ENCODE assay signal across 13 cellular contexts in the genomic region with DNA sequence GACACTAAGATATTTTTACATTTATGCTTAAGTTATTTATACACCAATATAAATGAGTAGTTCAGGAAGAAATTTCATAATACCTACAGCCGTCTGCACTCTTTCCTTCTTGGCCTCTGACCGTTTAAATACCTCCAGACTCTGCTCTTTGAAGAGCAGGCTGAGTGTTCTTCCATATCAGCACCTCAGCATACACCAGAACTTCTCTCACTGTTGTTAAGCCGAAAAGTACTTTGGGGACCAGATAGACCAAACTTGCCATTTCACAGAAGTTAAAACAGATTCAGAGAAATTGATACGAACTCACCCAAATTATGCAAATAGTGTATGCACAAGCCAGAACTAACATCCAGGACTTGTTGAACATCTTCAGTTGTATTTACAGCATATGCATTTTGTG.
"Had no signal": no experiment of that assay in that cellular context is flagged by ENCODE, and none has a peak within 500 bp of the region (broad histone marks: within the 10 kb centered on the region; RNA-seq: fewer than 3 reads in every experiment).

No MANE protein-coding gene starts in this region.

- H3K27ac Mint-ChIP-seq: activated CD8-positive, alpha-beta memory T cell treated with anti-CD3 and anti-CD28 coated beads, Interleukin-2, amount 10 ng/mL, durations not matched to agents 7 days and 5 days; activated naive CD8-positive, alpha-beta T cell; activated T-cell treated with anti-CD3 and anti-CD28 coated beads, Interleukin-2, amount 50 U/mL, for 24 hours; stimulated activated naive CD8-positive, alpha-beta T cell treated with anti-CD3 and anti-CD28 coated beads, Interleukin-15, Interleukin-2, amounts not matched to agents 100 ng/mL and 50 ng/mL, for 24 hours had no signal

- H3K27me3 Mint-ChIP-seq: stimulated activated naive CD8-positive, alpha-beta T cell treated with anti-CD3 and anti-CD28 coated beads, Interleukin-15, Interleukin-2, amounts not matched to agents 100 ng/mL and 50 ng/mL, for 24 hours had no signal

- ATAC-seq: activated CD8-positive, alpha-beta memory T cell treated with anti-CD3 and anti-CD28 coated beads, Interleukin-2, amount 10 ng/mL, durations not matched to agents 7 days and 5 days; heart left ventricle; left colon had no signal

- H3K9me3 Mint-ChIP-seq: activated T-cell treated with anti-CD3 and anti-CD28 coated beads, Interleukin-2, amount 50 U/mL, for 24 hours; naive B cell; stimulated activated naive CD8-positive, alpha-beta T cell treated with anti-CD3 and anti-CD28 coated beads, Interleukin-15, Interleukin-2, amounts not matched to agents 100 ng/mL and 50 ng/mL, for 24 hours had no signal

- H3K4me3 Mint-ChIP-seq: activated CD8-positive, alpha-beta memory T cell treated with anti-CD3 and anti-CD28 coated beads, Interleukin-2, amount 10 ng/mL, durations not matched to agents 7 days and 5 days; activated naive CD8-positive, alpha-beta T cell; activated T-cell treated with anti-CD3 and anti-CD28 coated beads, Interleukin-2, amount 50 U/mL, for 24 hours; stimulated activated naive CD8-positive, alpha-beta T cell treated with anti-CD3 and anti-CD28 coated beads, Interleukin-15, Interleukin-2, amounts not matched to agents 100 ng/mL and 50 ng/mL, for 24 hours had no signal

- H3K36me3 Mint-ChIP-seq: activated naive CD8-positive, alpha-beta T cell; naive B cell had no signal

- DNase-seq: activated CD4-positive, alpha-beta T cell treated with anti-CD3 and anti-CD28 coated beads for 1 hour; activated CD4-positive, alpha-beta T cell treated with anti-CD3 and anti-CD28 coated beads, Interleukin-2, amount 50 U/mL, for 48 hours; activated CD8-positive, alpha-beta memory T cell treated with anti-CD3 and anti-CD28 coated beads, Interleukin-2, amount 10 ng/mL, durations not matched to agents 7 days and 5 days; activated effector memory CD4-positive, alpha-beta T cell treated with anti-CD3 and anti-CD28 coated beads, Interleukin-2, amount 50 U/mL, for 16 hours; activated T-cell treated with anti-CD3 and anti-CD28 coated beads, Interleukin-2, amount 50 U/mL, for 24 hours; heart left ventricle; left colon; naive B cell; stimulated activated CD4-positive, alpha-beta T cell treated with anti-CD3 and anti-CD28 coated beads, Interleukin-4, amount 100 ng/mL, for 1 hour; stimulated activated CD8-positive, alpha-beta memory T cell treated with anti-CD3 and anti-CD28 coated beads, Interleukin-4, amount 100 ng/mL, for 48 hours; upper lobe of left lung had no signal
